24 cellular contexts compared by ENCODE assay signal in the genomic region with DNA sequence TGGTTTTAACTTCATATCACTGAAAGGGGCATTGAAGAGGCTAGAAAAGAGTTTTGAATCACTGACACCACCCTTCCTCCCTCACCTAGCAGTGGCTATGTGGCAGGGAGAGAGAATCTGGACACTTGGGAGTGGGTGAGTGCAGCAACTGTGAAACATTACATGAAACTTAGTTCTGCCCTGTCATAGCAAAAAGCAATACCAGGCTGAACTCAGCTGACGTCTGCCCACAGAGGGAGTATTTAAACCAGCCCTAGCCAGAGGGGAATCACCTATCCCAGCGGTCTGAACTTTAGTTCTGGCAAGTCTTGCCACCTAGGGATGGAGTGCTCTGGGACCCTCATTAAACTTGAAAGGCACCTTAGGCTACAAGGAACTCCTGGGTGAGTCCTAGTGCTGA. TPM values are rescaled to one million over a fixed set of nuclear protein-coding genes. Genes with fewer than 3 reads are reported as not detected.
DNase-seq lines count a peak whose midpoint lies in the region; ATAC-seq, FAIRE-seq and TF ChIP-seq lines count a peak whose summit lies in the region.
"Had no signal": no experiment of that assay in that cellular context is flagged by ENCODE, and none has a peak within 500 bp of the region (broad histone marks: within the 10 kb centered on the region; RNA-seq: fewer than 3 reads in every experiment).

No MANE protein-coding gene starts in this region.

- 0% methylated on average over 2 of the region's 2 CpGs for WGBS in GM12878 (ENCODE audit: insufficient coverage, insufficient replicate concordance, low lambda C conversion rate, missing lambda C conversion rate)

- H3K4me3 ChIP-seq in GM23338 (no peak overlapping the region), GM12878 (no peak overlapping the region)
- H3K4me3 ChIP-seq: BLaER1 treated with 17β-estradiol and CSF1 and Interleukin-3, amounts not matched to agents 10 nM and 100 nM had no signal

- H2AFZ ChIP-seq in GM23338 (0 out of 2 replicates have a peak overlapping the region, but pooled peaks have one; percentile 52), GM12878 (ENCODE audit: control insufficient read depth, low read depth, low read length) (no peak overlapping the region)

- POLR2A ChIA-PET in activated naive CD8-positive, alpha-beta T cell treated with anti-CD3 and anti-CD28 coated beads, Interleukin-2, amount 10 ng/mL, durations not matched to agents 7 days and 5 days (lab: Charles Lee), result no interaction called here
- POLR2A ChIA-PET in GM12878 (lab: Charles Lee), result no interaction called here

- TF ChIP-seq RAD21 in GM12878 (IDR thresholded peaks at IDR 0.05; ENCODE audit: insufficient read depth, low read depth, low read length), result no peak

- DNase-seq in activated naive CD8-positive, alpha-beta T cell treated with anti-CD3 and anti-CD28 coated beads, Interleukin-2, amount 10 ng/mL, durations not matched to agents 7 days and 5 days, result no peak
- no peak for DNase-seq in activated naive CD8-positive, alpha-beta T cell treated with anti-CD3 and anti-CD28 coated beads for 36 hours
- no peak for DNase-seq in GM23338 (ENCODE audit: low spot score)
- DNase-seq in GM12878 (ENCODE audit: low read depth, low spot score), result no peak
- no peak for DNase-seq in stimulated activated naive B cell treated with anti-CD40 and anti-IgM and Interleukin-4, amounts not matched to agents 10 μg/mL and 1 μg/mL and 100 μg/mL, for 72 hours
- no peak for DNase-seq in ecto neural progenitor cell (ENCODE audit: low spot score)
- DNase-seq: BE2C; CD4-positive, alpha-beta T cell; CD8-positive, alpha-beta memory T cell; DMS 273 treated with DMSO at 0.1 percent for 48 hours; DMS79; EL; GDM1; H7; HCEC 1CT had no signal

- no peak overlapping the region for H3K27ac ChIP-seq in GM23338 (ENCODE audit: low read depth)
- H3K27ac ChIP-seq in GM12878 (ENCODE audit: control insufficient read depth, insufficient read depth), result no peak overlapping the region
- H3K27ac ChIP-seq: 22Rv1; BLaER1 treated with 17β-estradiol and CSF1 and Interleukin-3, amounts not matched to agents 10 nM and 100 nM had no signal

- H3K36me3 ChIP-seq in GM23338 (ENCODE audit: insufficient read depth) (no peaks in the 10 kb centered on the region), GM12878 (ENCODE audit: control insufficient read depth in 2 of 2, insufficient read depth in 2 of 2, low read length in 1 of 2) (no peaks in the 10 kb centered on the region)
- H3K36me3 ChIP-seq: BE2C; BLaER1 treated with 17β-estradiol and CSF1 and Interleukin-3, amounts not matched to agents 10 nM and 100 nM had no signal

- H3K79me2 ChIP-seq in GM23338 (replicated peaks; ENCODE audit: insufficient read depth), result no peaks in the 10 kb centered on the region
- no peaks in the 10 kb centered on the region for H3K79me2 ChIP-seq in GM12878 (ENCODE audit: control insufficient read depth, insufficient read depth, low read length)

- H3K4me1 Mint-ChIP-seq in activated naive CD8-positive, alpha-beta T cell treated with anti-CD3 and anti-CD28 coated beads, Interleukin-2, amount 10 ng/mL, durations not matched to agents 7 days and 5 days, result no peaks in the 10 kb centered on the region
- H3K4me1 Mint-ChIP-seq in activated naive CD8-positive, alpha-beta T cell treated with anti-CD3 and anti-CD28 coated beads for 36 hours, result no peaks in the 10 kb centered on the region
- no peaks in the 10 kb centered on the region for H3K4me1 Mint-ChIP-seq in GM23338
- peaks cover 1 to 6% of the 10 kb centered on the region in 2 donors for H3K4me1 Mint-ChIP-seq in stimulated activated naive B cell treated with anti-CD40 and anti-IgM and Interleukin-4, amounts not matched to agents 10 μg/mL and 1 μg/mL and 100 μg/mL, for 72 hours
- H3K4me1 Mint-ChIP-seq in activated T-helper 17 cell treated with anti-CD3 and anti-CD28 coated beads, Interleukin-2, amount 50 U/mL, for 72 hours, result no peaks in the 10 kb centered on the region
- H3K4me1 Mint-ChIP-seq: CD14-positive monocyte; CD8-positive, alpha-beta memory T cell had no signal

- RAD21 ChIA-PET in GM12878 (lab: Charles Lee; ENCODE audit: unreplicated experiment), result interaction anchor here (1.3 kb wide), 1 partner anchor 126 kb away, joined by 3 read pairs; no protein-coding TSS in a partner anchor

- H3K9ac ChIP-seq in GM12878 (ENCODE audit: control insufficient read depth, insufficient read depth, low read length), result no peak overlapping the region
- H3K9ac ChIP-seq: BLaER1 treated with 17β-estradiol and CSF1 and Interleukin-3, amounts not matched to agents 10 nM and 100 nM had no signal

- no peaks in the 10 kb centered on the region for H3K9me3 ChIP-seq in GM12878 (replicated peaks; ENCODE audit: control insufficient read depth, insufficient read depth, low read length)
- H3K9me3 ChIP-seq: BE2C had no signal

- no peaks in the 10 kb centered on the region for H3F3A ChIP-seq in GM23338 (replicated peaks; ENCODE audit: low read depth)

- no peak for ATAC-seq in activated naive CD8-positive, alpha-beta T cell treated with anti-CD3 and anti-CD28 coated beads, Interleukin-2, amount 10 ng/mL, durations not matched to agents 7 days and 5 days (ENCODE audit: low read depth)
- ATAC-seq in GM23338 (no peak), GM12878 (peak; percentile 58), GM21737 (IDR thresholded peaks at IDR 0.05; ENCODE audit: unreplicated experiment) (no peak)
- ATAC-seq in stimulated activated naive B cell treated with anti-CD40 and anti-IgM and Interleukin-4, amounts not matched to agents 10 μg/mL and 1 μg/mL and 100 μg/mL, for 72 hours (replicated peaks), result peak; percentile 10 to 48
- no peak for ATAC-seq in activated T-helper 17 cell treated with anti-CD3 and anti-CD28 coated beads, Interleukin-2, amount 50 U/mL, for 72 hours (replicated peaks)

- in situ Hi-C loops in GM12878 (cut with MboI), result no loop called here

- CTCF ChIA-PET in GM12878 (lab: Yijun Ruan, JAX), result no interaction called here

- TF ChIP-seq CTCF in GM23338 (conservative IDR thresholded peaks at IDR 0.05; ENCODE audit: low read depth in 2 of 2) (no peak), GM12878 (IDR thresholded peaks at IDR 0.05 in 2 of 3, conservative IDR thresholded peaks at IDR 0.05 in 1 of 3; ENCODE audit: control insufficient read depth in 2 of 3, extremely low read depth in 1 of 3, insufficient read depth in 1 of 3, low read depth in 3 of 3, low read length in 3 of 3) (no peak)

- intact Hi-C loops in GM12878 (cut with micrococcal nuclease; ENCODE audit: unreplicated experiment), result no loop called here

- H3K4me3 Mint-ChIP-seq in activated naive CD8-positive, alpha-beta T cell treated with anti-CD3 and anti-CD28 coated beads, Interleukin-2, amount 10 ng/mL, durations not matched to agents 7 days and 5 days, result no peak overlapping the region
- no peak overlapping the region for H3K4me3 Mint-ChIP-seq in activated naive CD8-positive, alpha-beta T cell treated with anti-CD3 and anti-CD28 coated beads for 36 hours
- H3K4me3 Mint-ChIP-seq in GM23338, result no peak overlapping the region
- H3K4me3 Mint-ChIP-seq in stimulated activated naive B cell treated with anti-CD40 and anti-IgM and Interleukin-4, amounts not matched to agents 10 μg/mL and 1 μg/mL and 100 μg/mL, for 72 hours, result no peak overlapping the region
- no peak overlapping the region for H3K4me3 Mint-ChIP-seq in activated T-helper 17 cell treated with anti-CD3 and anti-CD28 coated beads, Interleukin-2, amount 50 U/mL, for 72 hours
- H3K4me3 Mint-ChIP-seq: CD14-positive monocyte; CD4-positive, alpha-beta T cell; CD8-positive, alpha-beta memory T cell had no signal

- H3K27me3 Mint-ChIP-seq in activated naive CD8-positive, alpha-beta T cell treated with anti-CD3 and anti-CD28 coated beads, Interleukin-2, amount 10 ng/mL, durations not matched to agents 7 days and 5 days, result no peaks in the 10 kb centered on the region
- no peaks in the 10 kb centered on the region for H3K27me3 Mint-ChIP-seq in activated naive CD8-positive, alpha-beta T cell treated with anti-CD3 and anti-CD28 coated beads for 36 hours
- H3K27me3 Mint-ChIP-seq in GM23338 (ENCODE audit: insufficient read depth, low read depth, poor library complexity), result no peaks in the 10 kb centered on the region
- peaks cover 0 to 7% of the 10 kb centered on the region in 2 donors for H3K27me3 Mint-ChIP-seq in stimulated activated naive B cell treated with anti-CD40 and anti-IgM and Interleukin-4, amounts not matched to agents 10 μg/mL and 1 μg/mL and 100 μg/mL, for 72 hours
- H3K27me3 Mint-ChIP-seq in activated T-helper 17 cell treated with anti-CD3 and anti-CD28 coated beads, Interleukin-2, amount 50 U/mL, for 72 hours, result no peaks in the 10 kb centered on the region
- H3K27me3 Mint-ChIP-seq: CD4-positive, alpha-beta T cell had no signal

- H3K4me1 ChIP-seq in GM23338 (ENCODE audit: insufficient read depth) (no peaks in the 10 kb centered on the region), GM12878 (ENCODE audit: control insufficient read depth, insufficient read depth, low read length) (no peaks in the 10 kb centered on the region)
- H3K4me1 ChIP-seq: BE2C; BLaER1 treated with 17β-estradiol and CSF1 and Interleukin-3, amounts not matched to agents 10 nM and 100 nM had no signal

- SMC1A ChIA-PET in GM12878 (lab: Charles Lee; ENCODE audit: uncharacterized antibody, unreplicated experiment), result interaction anchor here (1.2 kb wide), 1 partner anchor 124 kb away, joined by 3 read pairs; no protein-coding TSS in a partner anchor

- H4K20me1 ChIP-seq in GM23338 (replicated peaks; ENCODE audit: insufficient read depth) (no peaks in the 10 kb centered on the region), GM12878 (ENCODE audit: control insufficient read depth, insufficient read depth) (no peaks in the 10 kb centered on the region)
- H4K20me1 ChIP-seq: BLaER1 treated with 17β-estradiol and CSF1 and Interleukin-3, amounts not matched to agents 10 nM and 100 nM had no signal

- H3K4me2 ChIP-seq in GM23338 (no peak overlapping the region), GM12878 (ENCODE audit: control insufficient read depth, insufficient read depth) (no peak overlapping the region)
- H3K4me2 ChIP-seq: BLaER1 treated with 17β-estradiol and CSF1 and Interleukin-3, amounts not matched to agents 10 nM and 100 nM had no signal

- no peak for FAIRE-seq in GM12878 (lab: Jason Lieb, UNC)
- FAIRE-seq: A204.1, D721Med, GM12892, H1 had no signal

- peak overlapping the region; percentile 52 for H3K27ac Mint-ChIP-seq in activated naive CD8-positive, alpha-beta T cell treated with anti-CD3 and anti-CD28 coated beads, Interleukin-2, amount 10 ng/mL, durations not matched to agents 7 days and 5 days
- no peak overlapping the region for H3K27ac Mint-ChIP-seq in activated naive CD8-positive, alpha-beta T cell treated with anti-CD3 and anti-CD28 coated beads for 36 hours
- H3K27ac Mint-ChIP-seq in GM23338, result no peak overlapping the region
- no peak overlapping the region for H3K27ac Mint-ChIP-seq in stimulated activated naive B cell treated with anti-CD40 and anti-IgM and Interleukin-4, amounts not matched to agents 10 μg/mL and 1 μg/mL and 100 μg/mL, for 72 hours
- H3K27ac Mint-ChIP-seq in activated T-helper 17 cell treated with anti-CD3 and anti-CD28 coated beads, Interleukin-2, amount 50 U/mL, for 72 hours, result no peak overlapping the region
- H3K27ac Mint-ChIP-seq: CD14-positive monocyte; CD4-positive, alpha-beta T cell; CD8-positive, alpha-beta memory T cell had no signal

- H3K9me3 Mint-ChIP-seq in activated naive CD8-positive, alpha-beta T cell treated with anti-CD3 and anti-CD28 coated beads, Interleukin-2, amount 10 ng/mL, durations not matched to agents 7 days and 5 days, result no peaks in the 10 kb centered on the region
- peaks cover 10% of the 10 kb centered on the region for H3K9me3 Mint-ChIP-seq in activated naive CD8-positive, alpha-beta T cell treated with anti-CD3 and anti-CD28 coated beads for 36 hours
- H3K9me3 Mint-ChIP-seq in GM23338, result peaks cover 3% of the 10 kb centered on the region; the same call in 2 of the 3 replicates
- peaks cover 4 to 5% of the 10 kb centered on the region in 2 donors for H3K9me3 Mint-ChIP-seq in stimulated activated naive B cell treated with anti-CD40 and anti-IgM and Interleukin-4, amounts not matched to agents 10 μg/mL and 1 μg/mL and 100 μg/mL, for 72 hours
- peaks cover 10% of the 10 kb centered on the region for H3K9me3 Mint-ChIP-seq in activated T-helper 17 cell treated with anti-CD3 and anti-CD28 coated beads, Interleukin-2, amount 50 U/mL, for 72 hours

- no peak for TF ChIP-seq EP300 in GM12878 (IDR thresholded peaks at IDR 0.05; ENCODE audit: borderline replicate concordance in 1 of 2, control insufficient read depth in 1 of 2, low read depth in 2 of 2, low read length in 2 of 2)

- BruUV-seq in GM12878 (replicated peaks; lab: Mats Ljungman, UMichigan), result no TSS peak

- H3K9me2 ChIP-seq in GM23338 (ENCODE audit: insufficient read depth), result 0 out of 2 replicates have a peak, but pooled peaks cover 5% of the 10 kb centered on the region

- TF ChIP-seq POLR2A in GM12878 (IDR thresholded peaks at IDR 0.05; ENCODE audit: low read depth, low read length), result no peak

- no peaks in the 10 kb centered on the region for H3K36me3 Mint-ChIP-seq in activated naive CD8-positive, alpha-beta T cell treated with anti-CD3 and anti-CD28 coated beads, Interleukin-2, amount 10 ng/mL, durations not matched to agents 7 days and 5 days
- H3K36me3 Mint-ChIP-seq in activated naive CD8-positive, alpha-beta T cell treated with anti-CD3 and anti-CD28 coated beads for 36 hours, result no peaks in the 10 kb centered on the region
- no peaks in the 10 kb centered on the region for H3K36me3 Mint-ChIP-seq in GM23338 (ENCODE audit: low read depth)
- H3K36me3 Mint-ChIP-seq in stimulated activated naive B cell treated with anti-CD40 and anti-IgM and Interleukin-4, amounts not matched to agents 10 μg/mL and 1 μg/mL and 100 μg/mL, for 72 hours, result no peaks in the 10 kb centered on the region
- no peaks in the 10 kb centered on the region for H3K36me3 Mint-ChIP-seq in activated T-helper 17 cell treated with anti-CD3 and anti-CD28 coated beads, Interleukin-2, amount 50 U/mL, for 72 hours (ENCODE audit: low read depth)
- H3K36me3 Mint-ChIP-seq: CD14-positive monocyte; CD8-positive, alpha-beta memory T cell had no signal

- H3K27me3 ChIP-seq in GM23338 (ENCODE audit: insufficient read depth), result no peaks in the 10 kb centered on the region
- H3K27me3 ChIP-seq in GM12878 (replicated peaks in 1 of 2; ENCODE audit: control insufficient read depth in 2 of 2, insufficient read depth in 2 of 2, low read length in 1 of 2), result no peaks in the 10 kb centered on the region
- H3K27me3 ChIP-seq: BE2C; BLaER1 treated with 17β-estradiol and CSF1 and Interleukin-3, amounts not matched to agents 10 nM and 100 nM had no signal

RNA-seq across cellular contexts. Expression of gene UNC79, which starts 20.7 kb away (rescaled TPM):
- total RNA-seq in activated naive CD8-positive, alpha-beta T cell treated with anti-CD3 and anti-CD28 coated beads, Interleukin-2, amount 10 ng/mL, durations not matched to agents 7 days and 5 days, result not detected
- under 1 TPM in 1 of 2 experiments, not detected in 1; 0.04 TPM for total RNA-seq in activated naive CD8-positive, alpha-beta T cell treated with anti-CD3 and anti-CD28 coated beads for 36 hours
- 3.3 and 3.6 TPM in 2 replicates for total RNA-seq in GM23338 (2014; rRNA removed; shearing (Covaris generic))
- polyA plus RNA-seq in GM23338 (2016; fragmentation: Nextera tagmentation; extraction: Ambion mirVana) (1.2 and 1.8 TPM in 2 replicates), GM12878 (2011; rRNA removed) (0.20 and 0.29 TPM in 2 replicates), GM12878 (2014; fragmentation: Illumina TruSeq; extraction: Trizol) (0.12 and 0.14 TPM in 2 replicates), GM12878 (2014; fragmentation: Nextera tagmentation; extraction: Ambion mirVana) (under 1 TPM; 0.05 to 0.13 TPM), GM12878 (2014; rRNA removed) (0.08 and 0.16 TPM in 2 replicates), GM12878 (2016; fragmentation: Nextera tagmentation; extraction: Ambion mirVana) (under 1 TPM; 0.04 to 0.29 TPM)
- 3.3 and 3.5 TPM in 2 replicates for total RNA-seq in GM12878 (2013; cell fraction: nucleolus; rRNA removed)
- total RNA-seq in GM12878 (2014; rRNA removed) (0.16 and 0.17 TPM in 2 replicates), GM12878 (2014; rRNA removed; fragmentation: Illumina TruSeq; extraction: Trizol) (0.22 and 0.23 TPM in 2 replicates), GM12878 (2021) (0.15 and 0.16 TPM in 2 replicates)
- 0.03 TPM for polyA plus RNA-seq in GM12878 (2011; ENCODE audit: low read depth)
- 0.21 and 0.22 TPM in 2 replicates for polyA plus RNA-seq in GM12878 (2011; cell fraction: cytosol; rRNA removed)
- 0.80 and 0.99 TPM in 2 replicates for polyA plus RNA-seq in GM12878 (2011; cell fraction: nucleus; rRNA removed)
- 0.08 TPM in 2 replicates for polyA plus RNA-seq in GM12878 (2012)
- 0.82 and 0.95 TPM in 2 replicates for polyA minus RNA-seq in GM12878 (2011; rRNA and poly(A)+ RNA removed)
- 0.21 TPM in 1 of 2 replicates, not detected in the other for polyA minus RNA-seq in GM12878 (2011; cell fraction: cytosol; rRNA and poly(A)+ RNA removed)
- 1.3 and 1.8 TPM in 2 replicates for polyA minus RNA-seq in GM12878 (2011; cell fraction: nucleus; rRNA and poly(A)+ RNA removed)
- under 1 TPM in 1 of 2 donors, not detected in 1; 0.05 TPM for total RNA-seq in activated T-helper 17 cell treated with anti-CD3 and anti-CD28 coated beads, Interleukin-2, amount 50 U/mL, for 72 hours
- total RNA-seq: CD4-positive, alpha-beta T cell had no signal
- polyA plus RNA-seq: CD8-positive, alpha-beta memory T cell had no signal

Comparison
In these comparisons a context has a peak if more than half of its experiments do, and no peak if none do; other contexts are left out.
1. ATAC-seq: peak in GM12878 (single experiment) and stimulated activated naive B cell treated with anti-CD40 and anti-IgM and Interleukin-4, amounts not matched to agents 10 μg/mL and 1 μg/mL and 100 μg/mL, for 72 hours (2 of 2); none in activated naive CD8-positive, alpha-beta T cell treated with anti-CD3 and anti-CD28 coated beads, Interleukin-2, amount 10 ng/mL, durations not matched to agents 7 days and 5 days (single experiment), GM23338 (single experiment), GM21737 (single experiment) and activated T-helper 17 cell treated with anti-CD3 and anti-CD28 coated beads, Interleukin-2, amount 50 U/mL, for 72 hours (single experiment).